8 cellular contexts compared by ENCODE assay signal in the genomic region with DNA sequence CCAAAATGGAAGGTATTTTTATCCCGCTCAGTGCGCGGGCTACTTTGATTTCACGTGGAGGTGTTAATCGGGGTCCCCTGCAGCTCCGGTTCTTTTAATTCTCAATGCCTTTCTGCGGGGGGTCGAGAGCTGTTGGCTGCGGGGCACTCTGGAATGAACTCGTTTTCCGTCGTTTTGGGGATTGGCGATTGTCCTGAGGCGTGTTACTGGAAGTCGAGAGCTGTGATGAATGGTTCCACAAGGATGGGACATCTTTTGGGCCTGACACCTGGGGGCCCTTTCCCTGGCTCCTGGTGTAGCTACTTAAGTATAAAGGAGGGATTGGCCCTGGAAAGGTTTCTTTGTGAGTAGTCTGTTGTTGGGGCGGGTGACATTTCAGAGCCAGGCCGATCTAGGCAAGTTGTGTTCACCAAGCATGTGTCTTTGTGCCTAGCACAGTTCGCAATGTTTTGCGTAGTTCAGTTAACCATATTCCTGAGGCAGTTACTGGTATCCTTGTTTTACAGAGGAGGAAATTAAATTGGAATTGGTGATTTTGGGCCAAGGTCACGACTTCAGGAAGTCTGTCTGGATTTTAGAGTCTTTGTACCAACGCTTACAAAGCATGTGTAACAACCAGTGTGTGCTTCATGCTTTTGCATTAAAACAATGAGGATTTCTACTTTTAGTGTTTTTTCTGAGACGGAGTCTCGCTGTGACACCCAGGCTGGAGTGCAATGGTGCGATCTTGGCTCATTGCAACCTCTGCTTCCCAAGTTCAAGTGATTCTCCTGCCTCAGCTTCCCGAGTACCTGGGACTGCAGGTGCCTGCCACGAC. TPM values are rescaled to one million over a fixed set of nuclear protein-coding genes. Genes with fewer than 3 reads are reported as not detected.
DNase-seq lines count a peak whose midpoint lies in the region; TF ChIP-seq lines count a peak whose summit lies in the region.

No MANE protein-coding gene starts in this region.

- H3K18ac ChIP-seq in trophoblast cell (ENCODE audit: low read length): peak overlapping the region; percentile 71

- peaks cover 24% of the 10 kb centered on the region for H3K27me3 Mint-ChIP-seq in endothelial cell (ENCODE audit: unreplicated experiment)

- peak overlapping the region; percentile 64 for H3K27ac ChIP-seq in trophoblast cell (ENCODE audit: low read depth, low read length)

- peaks cover 22% of the 10 kb centered on the region for H3K4me1 Mint-ChIP-seq in endothelial cell (ENCODE audit: unreplicated experiment)

- peak overlapping the region; percentile 99 for H3K9ac ChIP-seq in trophoblast cell (ENCODE audit: low read length)

- H4K91ac ChIP-seq in trophoblast cell (ENCODE audit: low read depth, low read length): peak overlapping the region; percentile 77

- no peak overlapping the region for H2AFZ ChIP-seq in trophoblast cell (ENCODE audit: insufficient read depth, low read length, poor library complexity)

- H4K8ac ChIP-seq in trophoblast cell (ENCODE audit: low read depth, low read length): peak overlapping the region; percentile 70

- POLR2A ChIA-PET in HEK293T (lab: Yijun Ruan, JAX): interaction anchor here (1.1 to 1.9 kb wide), 6 partner anchors 8 to 152 kb away, joined by 3 to 15 read pairs (median 6); partner anchors contain the start of genes ALDH16A1, PIH1D1, RPS11 and RRAS

- peak overlapping the region; percentile 100 for H3K4me3 Mint-ChIP-seq in endothelial cell (ENCODE audit: unreplicated experiment)

- H3K14ac ChIP-seq in trophoblast cell (ENCODE audit: low read length): peak overlapping the region; percentile 94

- H3K79me2 ChIP-seq in trophoblast cell (ENCODE audit: control insufficient read depth, insufficient read depth, low read length, poor library complexity): peaks cover 17% of the 10 kb centered on the region

- peak overlapping the region; percentile 86 for H2BK120ac ChIP-seq in trophoblast cell (ENCODE audit: insufficient read depth, low read length, poor library complexity)

- H3K4me3 ChIP-seq in GM08714 (ENCODE audit: low read length) (peak overlapping the region; percentile 96), trophoblast cell (ENCODE audit: low read depth, low read length) (peak overlapping the region; percentile 91)

- no peak for TF ChIP-seq CTCF in endothelial cell (IDR thresholded peaks at IDR 0.05; ENCODE audit: unreplicated experiment)

- H3K4me2 ChIP-seq in trophoblast cell (ENCODE audit: low read length): peak overlapping the region; percentile 82

- H3K27ac Mint-ChIP-seq in endothelial cell (ENCODE audit: unreplicated experiment): peak overlapping the region; percentile 95

- DNase-seq in OCI-M1 (lab: John Stamatoyannopoulos, UW) (peak; percentile 46), endothelial cell (ENCODE audit: low spot score) (no peak), trophoblast cell (peak in 1 of 2 donors; percentile 25), HPDE6-E6E7 (ENCODE audit: extremely low spot score) (no peak), SHP77 (lab: John Stamatoyannopoulos, UW) (no peak), A172 (ENCODE audit: low spot score) (no peak), HEK293T (ENCODE audit: extremely low spot score) (no peak)

- H2BK12ac ChIP-seq in trophoblast cell (ENCODE audit: low read length): no peak overlapping the region

- peak overlapping the region; percentile 94 for H2AK5ac ChIP-seq in trophoblast cell (ENCODE audit: low read length)

- WGBS in trophoblast cell (ENCODE audit: extremely low coverage, insufficient coverage, insufficient read length): no CpG with 5 or more reads among the region's 26 CpGs

- peak overlapping the region; percentile 86 for H2BK5ac ChIP-seq in trophoblast cell (ENCODE audit: low read depth, low read length, poor library complexity)

- H3K23ac ChIP-seq in trophoblast cell (ENCODE audit: low read length): no peak overlapping the region

- CTCF ChIA-PET in HEK293T (lab: Yijun Ruan, JAX): no interaction called here

- peaks cover 38% of the 10 kb centered on the region for H3K36me3 Mint-ChIP-seq in endothelial cell (ENCODE audit: low read depth, unreplicated experiment)

- H3K4ac ChIP-seq in trophoblast cell (ENCODE audit: low read depth, low read length): peak overlapping the region; percentile 97

- peaks cover 0 to 3% of the 10 kb centered on the region in 2 experiments for H3K4me1 ChIP-seq in trophoblast cell (ENCODE audit: control insufficient read depth in 1 of 2, insufficient read depth in 2 of 2, low read length in 2 of 2)

- H3K36me3 ChIP-seq in trophoblast cell (ENCODE audit: control insufficient read depth in 1 of 2, insufficient read depth in 2 of 2, low read length in 2 of 2): peaks cover 35 to 44% of the 10 kb centered on the region in 2 experiments

- peak overlapping the region; percentile 75 for H4K12ac ChIP-seq in trophoblast cell (ENCODE audit: low read depth, low read length)

- no peaks in the 10 kb centered on the region for H3K27me3 ChIP-seq in trophoblast cell (ENCODE audit: insufficient read depth, low read length)

- H3K9me3 ChIP-seq in trophoblast cell (ENCODE audit: insufficient read depth, low read depth, low read length): peaks cover 4% of the 10 kb centered on the region

- H3K9me3 Mint-ChIP-seq in endothelial cell (ENCODE audit: unreplicated experiment): no peaks in the 10 kb centered on the region

- peaks cover 11% of the 10 kb centered on the region for H3K79me1 ChIP-seq in trophoblast cell (ENCODE audit: low read length)

TF ChIP-seq in HEK293T, 16 proteins besides CTCF, POLR2A, EP300 and RAD21:
- TF ChIP-seq ARNT (IDR thresholded peaks at IDR 0.05) (no peak), L3MBTL2 (conservative IDR thresholded peaks at IDR 0.05) (no peak), HDGF (IDR thresholded peaks at IDR 0.05; ENCODE audit: borderline replicate concordance) (no peak), FOXK2 (IDR thresholded peaks at IDR 0.05) (no peak)

RNA-seq across cellular contexts. Expression of gene RPL13A, which starts 0.8 kb away (rescaled TPM):
- 2,762 TPM for total RNA-seq in endothelial cell (ENCODE audit: unreplicated experiment)
- polyA plus RNA-seq in trophoblast cell (2013): 4,404 and 4,537 TPM in 2 replicates
- total RNA-seq in A172 (2014; rRNA removed; shearing (Covaris generic)): 1,452 and 1,525 TPM in 2 replicates

RNA-seq across cellular contexts. Expression of gene RPS11, which starts 8.0 kb away (rescaled TPM):
- 2,099 TPM for total RNA-seq in endothelial cell (ENCODE audit: unreplicated experiment)
- polyA plus RNA-seq in trophoblast cell (2013): 3,613 and 3,657 TPM in 2 replicates
- total RNA-seq in A172 (2014; rRNA removed; shearing (Covaris generic)): 2,104 and 3,140 TPM in 2 replicates

RNA-seq across cellular contexts. Expression of gene FLT3LG, which starts 14.2 kb away (rescaled TPM):
- total RNA-seq in endothelial cell (ENCODE audit: unreplicated experiment): 1.4 TPM
- polyA plus RNA-seq in trophoblast cell (2013): 0.29 and 0.55 TPM in 2 replicates
- total RNA-seq in A172 (2014; rRNA removed; shearing (Covaris generic)): 4.7 and 6.2 TPM in 2 replicates

RNA-seq across cellular contexts. Expression of gene FCGRT, which starts 24.2 kb away (rescaled TPM):
- total RNA-seq in endothelial cell (ENCODE audit: unreplicated experiment): 127 TPM
- 35.6 and 38.5 TPM in 2 replicates for polyA plus RNA-seq in trophoblast cell (2013)
- 0.17 and 0.77 TPM in 2 replicates for total RNA-seq in A172 (2014; rRNA removed; shearing (Covaris generic))

RNA-seq across cellular contexts. Expression of gene ALDH16A1, which starts 35.2 kb away (rescaled TPM):
- 49.6 TPM for total RNA-seq in endothelial cell (ENCODE audit: unreplicated experiment)
- polyA plus RNA-seq in trophoblast cell (2013): 14.8 and 16.7 TPM in 2 replicates
- total RNA-seq in A172 (2014; rRNA removed; shearing (Covaris generic)): 41.6 and 47.0 TPM in 2 replicates
